ENCODE assay signal across 1 cellular context in the genomic region with DNA sequence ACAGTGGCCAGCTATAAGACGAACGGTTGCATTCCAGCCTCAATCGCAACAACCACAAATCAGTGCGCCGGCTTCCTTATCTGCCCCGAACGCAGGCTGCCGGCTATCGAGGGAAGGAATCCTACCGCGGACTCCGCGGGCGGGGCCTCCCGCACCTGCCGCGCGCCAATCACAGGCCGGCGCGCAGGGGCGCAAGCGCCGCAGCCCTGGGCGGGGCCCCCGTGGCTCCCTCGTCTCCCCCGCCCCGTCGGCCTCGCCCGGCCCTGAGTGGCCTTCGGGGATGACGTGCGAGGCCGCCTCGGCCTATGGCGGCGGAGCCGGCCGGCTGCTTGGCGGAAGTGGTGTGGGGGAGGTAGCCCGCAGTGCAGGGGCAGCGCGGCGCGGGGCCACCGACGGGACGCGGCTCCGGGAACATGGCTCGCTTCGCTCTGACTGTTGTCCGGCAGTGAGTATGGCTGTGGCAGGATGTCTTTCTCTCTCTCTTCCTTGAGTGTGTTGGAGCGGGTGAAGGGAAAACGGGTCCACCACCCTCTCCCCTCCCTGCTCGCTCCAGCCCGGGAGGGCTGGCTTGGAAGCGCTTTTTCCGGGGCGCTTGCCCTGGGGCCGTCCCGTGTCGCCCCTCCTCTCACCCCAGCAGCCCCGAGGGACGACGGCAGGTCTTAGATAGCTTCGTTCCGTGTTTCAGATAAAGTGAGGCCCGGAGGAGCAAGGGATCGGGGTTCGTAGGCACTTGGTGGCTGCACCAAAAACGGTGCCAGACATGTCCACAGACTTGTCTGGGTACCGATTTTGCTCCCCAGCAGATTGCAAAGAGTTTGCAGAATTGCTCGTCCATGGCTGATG.
A peak's percentile ranks its signal among the peaks of the same experiment; 100 is the strongest.
TF ChIP-seq lines count a peak whose summit lies in the region.

Gene TIGAR (plus strand): TSS at position 355 of the 843 bp plus-strand sequence. CDS start 59 bp downstream, at position 414.

TF ChIP-seq in HepG2, 621 proteins besides CTCF, POLR2A, EP300 and RAD21 (continued from another document and continues in another):
- TF ChIP-seq ZBTB49 (CRISPR knock-in tag; IDR thresholded peaks at IDR 0.05; ENCODE audit: borderline replicate concordance) (no peak), PATZ1 (CRISPR knock-in tag; IDR thresholded peaks at IDR 0.05) (peak; percentile 70; the same call in 1 of the 2 replicates), HOMEZ (CRISPR knock-in tag; IDR thresholded peaks at IDR 0.05; ENCODE audit: low read depth) (peak; percentile 20; the same call in 1 of the 2 replicates), MXD4 (CRISPR knock-in tag; IDR thresholded peaks at IDR 0.05) (peak; percentile 55; the same call in 1 of the 2 replicates), HOXA5 (CRISPR knock-in tag; IDR thresholded peaks at IDR 0.05) (0 out of 2 replicates have a peak, but pooled peaks have one; percentile 18), GABPB1 (CRISPR knock-in tag; IDR thresholded peaks at IDR 0.05) (peak; percentile 95), ZNF580 (CRISPR knock-in tag; IDR thresholded peaks at IDR 0.05; ENCODE audit: borderline replicate concordance, low read depth) (peak; percentile 57; the same call in 1 of the 2 replicates), ZMYM4 (CRISPR knock-in tag; IDR thresholded peaks at IDR 0.05) (peak; percentile 84), ZNF713 (CRISPR knock-in tag; IDR thresholded peaks at IDR 0.05) (no peak), CBX1 (IDR thresholded peaks at IDR 0.05; ENCODE audit: low read depth) (no peak), KMT2B (CRISPR knock-in tag; IDR thresholded peaks at IDR 0.05) (peak; percentile 50; the same call in 1 of the 2 replicates), HMGA1 (CRISPR knock-in tag; conservative IDR thresholded peaks at IDR 0.05) (no peak), SPEN (CRISPR knock-in tag; IDR thresholded peaks at IDR 0.05; ENCODE audit: low read depth) (peak; percentile 64), MEIS2 (CRISPR knock-in tag; IDR thresholded peaks at IDR 0.05) (peak; percentile 43; the same call in 1 of the 2 replicates), MYC (CRISPR knock-in tag; IDR thresholded peaks at IDR 0.05; ENCODE audit: borderline replicate concordance) (peak; percentile 86), SRY (CRISPR knock-in tag; IDR thresholded peaks at IDR 0.05) (peak; percentile 27; the same call in 1 of the 2 replicates), ZNF317 (CRISPR knock-in tag; IDR thresholded peaks at IDR 0.05) (0 out of 2 replicates have a peak, but pooled peaks have one; percentile 14), ZFP82 (CRISPR knock-in tag; IDR thresholded peaks at IDR 0.05; ENCODE audit: borderline replicate concordance) (no peak), GFI1 (CRISPR knock-in tag; IDR thresholded peaks at IDR 0.05; ENCODE audit: borderline replicate concordance) (peak; percentile 93; the same call in 1 of the 2 replicates), BORCS8-MEF2B (CRISPR knock-in tag; IDR thresholded peaks at IDR 0.05) (peak; percentile 77), YEATS4 (CRISPR knock-in tag; IDR thresholded peaks at IDR 0.05; ENCODE audit: borderline replicate concordance) (peak; percentile 81), ZNF766 (CRISPR knock-in tag; IDR thresholded peaks at IDR 0.05; ENCODE audit: borderline replicate concordance) (peak; percentile 62; the same call in 1 of the 2 replicates), MED1 (CRISPR knock-in tag; IDR thresholded peaks at IDR 0.05) (peak; percentile 45), MAZ (IDR thresholded peaks at IDR 0.05; ENCODE audit: borderline replicate concordance, low read depth, low read length) (peak; percentile 93), MAZ (CRISPR knock-in tag; IDR thresholded peaks at IDR 0.05; ENCODE audit: low read depth) (peak; percentile 90), ZNF781 (CRISPR knock-in tag; IDR thresholded peaks at IDR 0.05; ENCODE audit: borderline replicate concordance, not compliant biosample characterization) (peak; percentile 5), ZNF331 (CRISPR knock-in tag; IDR thresholded peaks at IDR 0.05) (peak; percentile 54; the same call in 1 of the 2 replicates), ZNF44 (CRISPR knock-in tag; IDR thresholded peaks at IDR 0.05) (no peak), RBM22 (optimal IDR thresholded peaks at IDR 0.05; ENCODE audit: low read length) (no peak), ZNF547 (CRISPR knock-in tag; IDR thresholded peaks at IDR 0.05) (peak; percentile 62; the same call in 1 of the 2 replicates), ZNF564 (CRISPR knock-in tag; IDR thresholded peaks at IDR 0.05) (peak; percentile 61; the same call in 1 of the 2 replicates), ZNF790 (CRISPR knock-in tag; IDR thresholded peaks at IDR 0.05; ENCODE audit: borderline replicate concordance) (0 out of 2 replicates have a peak, but pooled peaks have one; percentile 34), FOXO1 (CRISPR knock-in tag; IDR thresholded peaks at IDR 0.05) (no peak), ZFP91 (CRISPR knock-in tag; IDR thresholded peaks at IDR 0.05; ENCODE audit: borderline replicate concordance) (peak; percentile 23; the same call in 1 of the 2 replicates), LCORL (IDR thresholded peaks at IDR 0.05) (no peak), LCORL (CRISPR knock-in tag; IDR thresholded peaks at IDR 0.05) (no peak), SNAPC2 (CRISPR knock-in tag; IDR thresholded peaks at IDR 0.05) (0 out of 2 replicates have a peak, but pooled peaks have one; percentile 55), ZNF709 (CRISPR knock-in tag; IDR thresholded peaks at IDR 0.05) (peak; percentile 76; the same call in 1 of the 2 replicates), HDAC1 (CRISPR knock-in tag; IDR thresholded peaks at IDR 0.05) (peak; percentile 96), KLF15 (CRISPR knock-in tag; IDR thresholded peaks at IDR 0.05; ENCODE audit: borderline replicate concordance) (0 out of 2 replicates have a peak, but pooled peaks have one; percentile 69), SALL1 (CRISPR knock-in tag; IDR thresholded peaks at IDR 0.05) (peak; percentile 41), GATAD1 (CRISPR knock-in tag; IDR thresholded peaks at IDR 0.05) (peak; percentile 83), NRL (CRISPR knock-in tag; IDR thresholded peaks at IDR 0.05; ENCODE audit: borderline replicate concordance) (no peak), RNF2 (conservative IDR thresholded peaks at IDR 0.05; ENCODE audit: low read depth) (peak; percentile 80), ZNF543 (CRISPR knock-in tag; IDR thresholded peaks at IDR 0.05) (peak; percentile 87; the same call in 1 of the 2 replicates), ZNF263 (CRISPR knock-in tag; IDR thresholded peaks at IDR 0.05) (no peak), RFX5 (IDR thresholded peaks at IDR 0.05; ENCODE audit: low read depth, low read length) (peak; percentile 82), ONECUT2 (CRISPR knock-in tag; IDR thresholded peaks at IDR 0.05) (no peak), MIXL1 (CRISPR knock-in tag; IDR thresholded peaks at IDR 0.05) (no peak), ELF4 (CRISPR knock-in tag; IDR thresholded peaks at IDR 0.05; ENCODE audit: borderline replicate concordance) (no peak), FOSL2 (CRISPR knock-in tag; IDR thresholded peaks at IDR 0.05) (peak; percentile 24), ZNF530 (CRISPR knock-in tag; IDR thresholded peaks at IDR 0.05; ENCODE audit: low read depth) (no peak), AGO2 (optimal IDR thresholded peaks at IDR 0.05; ENCODE audit: low read depth, low read length) (no peak), CREB1 (IDR thresholded peaks at IDR 0.05) (peak; percentile 77; the same call in 1 of the 2 replicates), CREB1 (CRISPR knock-in tag; IDR thresholded peaks at IDR 0.05) (no peak; the same call in 1 of the 2 replicates), ATM (IDR thresholded peaks at IDR 0.05; ENCODE audit: borderline replicate concordance) (no peak)
- TF ChIP-seq, protein P1, sequence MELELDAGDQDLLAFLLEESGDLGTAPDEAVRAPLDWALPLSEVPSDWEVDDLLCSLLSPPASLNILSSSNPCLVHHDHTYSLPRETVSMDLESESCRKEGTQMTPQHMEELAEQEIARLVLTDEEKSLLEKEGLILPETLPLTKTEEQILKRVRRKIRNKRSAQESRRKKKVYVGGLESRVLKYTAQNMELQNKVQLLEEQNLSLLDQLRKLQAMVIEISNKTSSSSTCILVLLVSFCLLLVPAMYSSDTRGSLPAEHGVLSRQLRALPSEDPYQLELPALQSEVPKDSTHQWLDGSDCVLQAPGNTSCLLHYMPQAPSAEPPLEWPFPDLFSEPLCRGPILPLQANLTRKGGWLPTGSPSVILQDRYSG (CRISPR knock-in tag; IDR thresholded peaks at IDR 0.05): peak; percentile 48; the same call in 1 of the 2 replicates
- TF ChIP-seq, protein P2, sequence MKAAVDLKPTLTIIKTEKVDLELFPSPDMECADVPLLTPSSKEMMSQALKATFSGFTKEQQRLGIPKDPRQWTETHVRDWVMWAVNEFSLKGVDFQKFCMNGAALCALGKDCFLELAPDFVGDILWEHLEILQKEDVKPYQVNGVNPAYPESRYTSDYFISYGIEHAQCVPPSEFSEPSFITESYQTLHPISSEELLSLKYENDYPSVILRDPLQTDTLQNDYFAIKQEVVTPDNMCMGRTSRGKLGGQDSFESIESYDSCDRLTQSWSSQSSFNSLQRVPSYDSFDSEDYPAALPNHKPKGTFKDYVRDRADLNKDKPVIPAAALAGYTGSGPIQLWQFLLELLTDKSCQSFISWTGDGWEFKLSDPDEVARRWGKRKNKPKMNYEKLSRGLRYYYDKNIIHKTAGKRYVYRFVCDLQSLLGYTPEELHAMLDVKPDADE (CRISPR knock-in tag; IDR thresholded peaks at IDR 0.05): no peak; the same call in 1 of the 2 replicates
- TF ChIP-seq, protein P3, sequence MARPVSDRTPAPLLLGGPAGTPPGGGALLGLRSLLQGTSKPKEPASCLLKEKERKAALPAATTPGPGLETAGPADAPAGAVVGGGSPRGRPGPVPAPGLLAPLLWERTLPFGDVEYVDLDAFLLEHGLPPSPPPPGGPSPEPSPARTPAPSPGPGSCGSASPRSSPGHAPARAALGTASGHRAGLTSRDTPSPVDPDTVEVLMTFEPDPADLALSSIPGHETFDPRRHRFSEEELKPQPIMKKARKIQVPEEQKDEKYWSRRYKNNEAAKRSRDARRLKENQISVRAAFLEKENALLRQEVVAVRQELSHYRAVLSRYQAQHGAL (CRISPR knock-in tag; IDR thresholded peaks at IDR 0.05; ENCODE audit: not compliant biosample characterization): no peak
- TF ChIP-seq, protein P4, sequence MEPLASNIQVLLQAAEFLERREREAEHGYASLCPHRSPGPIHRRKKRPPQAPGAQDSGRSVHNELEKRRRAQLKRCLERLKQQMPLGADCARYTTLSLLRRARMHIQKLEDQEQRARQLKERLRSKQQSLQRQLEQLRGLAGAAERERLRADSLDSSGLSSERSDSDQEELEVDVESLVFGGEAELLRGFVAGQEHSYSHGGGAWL (CRISPR knock-in tag; IDR thresholded peaks at IDR 0.05): 0 out of 2 replicates have a peak, but pooled peaks have one; percentile 33
